In genomic region chr1:165445388-165445787, GRCh38 we compare ENCODE assay signal across 14 cellular contexts. TPM values are rescaled to one million over a fixed set of nuclear protein-coding genes. Genes with fewer than 3 reads are reported as not detected.
DNase-seq lines count a peak whose midpoint lies in the region; ATAC-seq and TF ChIP-seq lines count a peak whose summit lies in the region.
"Had no signal": no experiment of that assay in that cellular context is flagged by ENCODE, and none has a peak within 500 bp of the region (broad histone marks: within the 10 kb centered on the region; RNA-seq: fewer than 3 reads in every experiment).

No MANE protein-coding gene starts in this region.

- no peaks in the 10 kb centered on the region for H3K9me3 Mint-ChIP-seq in chondrocyte (ENCODE audit: low read depth)
- H3K9me3 Mint-ChIP-seq: activated CD4-positive, alpha-beta memory T cell treated with anti-CD3 and anti-CD28 coated beads, Interleukin-2, amount 10 ng/mL, durations not matched to agents 7 days and 5 days; activated T-helper 17 cell treated with anti-CD3 and anti-CD28 coated beads, Interleukin-2, amount 50 U/mL, for 72 hours had no signal

- CTCF ChIA-PET in mammary epithelial cell (lab: Charles Lee; ENCODE audit: low non-redundant PET), result interaction anchor here (0.7 kb wide), 1 partner anchor 292 kb away, joined by 6 read pairs; no protein-coding TSS in a partner anchor

- H3K4me3 ChIP-seq in mammary epithelial cell (replicated peaks in 1 of 3; ENCODE audit: insufficient read depth in 1 of 3, low read depth in 2 of 3, low read length in 3 of 3) (no peak overlapping the region), iPS-20b (ENCODE audit: low read length) (peak overlapping the region; percentile 57), subcutaneous abdominal adipose tissue (ENCODE audit: low read depth in 1 of 5, low read length in 5 of 5) (peak overlapping the region in 4 of 5 donors; percentile 10 to 50 (median 38))

- DNase-seq in NCI-H748 (lab: John Stamatoyannopoulos, UW; ENCODE audit: unreplicated experiment), result peak; percentile 19
- no peak for DNase-seq in NCI-H748 treated with DMSO at 0.1 percent for 48 hours (lab: John Stamatoyannopoulos, UW)
- no peak for DNase-seq in mammary epithelial cell
- no peak for DNase-seq in chondrocyte (ENCODE audit: low spot score)
- DNase-seq in NCI-H2227 treated with DMSO at 0.1 percent for 48 hours (lab: John Stamatoyannopoulos, UW), result no peak
- DNase-seq: immature natural killer cell, NCI-H1048 had no signal

- H3K79me2 ChIP-seq in mammary epithelial cell (ENCODE audit: insufficient read depth, low read length), result no peaks in the 10 kb centered on the region

- H3K27ac ChIP-seq in mammary epithelial cell (ENCODE audit: insufficient read depth, low read depth, low read length) (no peak overlapping the region), iPS-20b (ENCODE audit: low read length) (no peak overlapping the region), subcutaneous abdominal adipose tissue (ENCODE audit: low read depth, low read length) (no peak overlapping the region)

- H3K36me3 ChIP-seq in mammary epithelial cell (ENCODE audit: insufficient read depth, low read length), result no peaks in the 10 kb centered on the region
- no peaks in the 10 kb centered on the region for H3K36me3 ChIP-seq in iPS-20b (ENCODE audit: insufficient read depth, low read depth, low read length)
- H3K36me3 ChIP-seq in subcutaneous abdominal adipose tissue (ENCODE audit: control insufficient read depth in 5 of 5, insufficient read depth in 5 of 5, low read length in 5 of 5), result no peaks in the 10 kb centered on the region

- H3K27ac Mint-ChIP-seq in chondrocyte (ENCODE audit: unreplicated experiment), result no peak overlapping the region
- H3K27ac Mint-ChIP-seq: activated CD4-positive, alpha-beta memory T cell treated with anti-CD3 and anti-CD28 coated beads, Interleukin-2, amount 10 ng/mL, durations not matched to agents 7 days and 5 days; activated T-helper 17 cell treated with anti-CD3 and anti-CD28 coated beads, Interleukin-2, amount 50 U/mL, for 72 hours; CD4-positive, CD25-positive, alpha-beta regulatory T cell; immature natural killer cell had no signal

- no TSS peak for BruUV-seq in mammary epithelial cell (replicated peaks; lab: Mats Ljungman, UMichigan)

- H3K4me1 ChIP-seq in mammary epithelial cell (ENCODE audit: insufficient read depth, low read length), result no peaks in the 10 kb centered on the region
- H3K4me1 ChIP-seq in iPS-20b (ENCODE audit: insufficient read depth, low read length), result peaks cover 12% of the 10 kb centered on the region
- H3K4me1 ChIP-seq in subcutaneous abdominal adipose tissue (ENCODE audit: control insufficient read depth in 5 of 5, insufficient read depth in 5 of 5, low read length in 5 of 5), result peaks cover 0 to 24% (median 20%) of the 10 kb centered on the region in 5 donors

- no peak for TF ChIP-seq CTCF in mammary epithelial cell (conservative IDR thresholded peaks at IDR 0.05 in 1 of 2, IDR thresholded peaks at IDR 0.05 in 1 of 2; ENCODE audit: extremely low read depth in 1 of 2, insufficient read depth in 1 of 2, low read depth in 1 of 2, low read length in 2 of 2)
- TF ChIP-seq CTCF in chondrocyte (IDR thresholded peaks at IDR 0.05), result no peak

- H3K27me3 Mint-ChIP-seq in chondrocyte (ENCODE audit: low read depth), result peaks cover 38% of the 10 kb centered on the region

- H3K9me3 ChIP-seq in mammary epithelial cell (replicated peaks; ENCODE audit: insufficient read depth, low read length) (no peaks in the 10 kb centered on the region), iPS-20b (ENCODE audit: insufficient read depth, low read depth, low read length) (no peaks in the 10 kb centered on the region), subcutaneous abdominal adipose tissue (ENCODE audit: control insufficient read depth in 5 of 5, low read length in 5 of 5) (no peaks in the 10 kb centered on the region)

- H3K36me3 Mint-ChIP-seq in chondrocyte (ENCODE audit: low read depth), result no peaks in the 10 kb centered on the region
- H3K36me3 Mint-ChIP-seq: CD4-positive, CD25-positive, alpha-beta regulatory T cell; immature natural killer cell had no signal

- 71% methylated on average over 4 of the region's 4 CpGs for WGBS in mammary epithelial cell (ENCODE audit: low coverage, missing lambda C conversion rate)

- H4K20me1 ChIP-seq in mammary epithelial cell (ENCODE audit: insufficient read depth, low read length), result no peaks in the 10 kb centered on the region

- dilution Hi-C loops in mammary epithelial cell (cut with HindIII; ENCODE audit: low sequenced_read_pairs), result no loop called here

- H3K4me1 Mint-ChIP-seq in chondrocyte (ENCODE audit: low read depth), result no peaks in the 10 kb centered on the region
- H3K4me1 Mint-ChIP-seq: activated T-helper 17 cell treated with anti-CD3 and anti-CD28 coated beads, Interleukin-2, amount 50 U/mL, for 72 hours had no signal

- intact Hi-C loops in mammary epithelial cell (cut with micrococcal nuclease), result no loop called here

- no peak overlapping the region for H3K4me2 ChIP-seq in mammary epithelial cell (ENCODE audit: insufficient read depth, low read depth, low read length)

- H2AFZ ChIP-seq in mammary epithelial cell (ENCODE audit: low read depth, low read length), result peak overlapping the region; percentile 5

- in situ Hi-C loops in mammary epithelial cell (cut with MboI; ENCODE audit: low sequenced_read_pairs in 2 of 2), result no loop called here

- H3K4me3 Mint-ChIP-seq in chondrocyte (ENCODE audit: unreplicated experiment), result no peak overlapping the region
- H3K4me3 Mint-ChIP-seq: activated CD4-positive, alpha-beta memory T cell treated with anti-CD3 and anti-CD28 coated beads, Interleukin-2, amount 10 ng/mL, durations not matched to agents 7 days and 5 days; activated T-helper 17 cell treated with anti-CD3 and anti-CD28 coated beads, Interleukin-2, amount 50 U/mL, for 72 hours; CD4-positive, CD25-positive, alpha-beta regulatory T cell had no signal

- H3K27me3 ChIP-seq in mammary epithelial cell (ENCODE audit: insufficient read depth, low read length), result peaks cover 48% of the 10 kb centered on the region
- peaks cover 86% of the 10 kb centered on the region for H3K27me3 ChIP-seq in iPS-20b (ENCODE audit: insufficient read depth, low read length)
- H3K27me3 ChIP-seq in subcutaneous abdominal adipose tissue (ENCODE audit: control insufficient read depth in 5 of 5, insufficient read depth in 4 of 5, low read length in 5 of 5), result peaks cover 0 to 8% (median 6%) of the 10 kb centered on the region in 5 donors

- no peak for ATAC-seq in HG03520 (IDR thresholded peaks at IDR 0.05; ENCODE audit: unreplicated experiment)

- H3K9ac ChIP-seq in mammary epithelial cell (ENCODE audit: insufficient read depth, low read length) (no peak overlapping the region), iPS-20b (ENCODE audit: low read depth, low read length) (no peak overlapping the region), subcutaneous abdominal adipose tissue (ENCODE audit: low read length in 5 of 5) (peak overlapping the region in 2 of 5 donors; percentile 12 to 38)

RNA-seq across cellular contexts. Expression of gene RXRG, which starts 0.5 kb away (rescaled TPM):
- total RNA-seq in mammary epithelial cell (not detected), chondrocyte (not detected in 3 replicates)
- polyA plus RNA-seq in mammary epithelial cell, result not detected
- not detected for polyA minus RNA-seq in mammary epithelial cell
- total RNA-seq: A172; activated CD4-positive, alpha-beta memory T cell treated with anti-CD3 and anti-CD28 coated beads, Interleukin-2, amount 10 ng/mL, durations not matched to agents 7 days and 5 days; activated T-helper 17 cell treated with anti-CD3 and anti-CD28 coated beads, Interleukin-2, amount 50 U/mL, for 72 hours; CD4-positive, CD25-positive, alpha-beta regulatory T cell had no signal
- polyA plus RNA-seq: immature natural killer cell had no signal

Comparison
In these comparisons a context has a peak if more than half of its experiments do, and no peak if none do; other contexts are left out.
1. H3K4me3 ChIP-seq: peak in iPS-20b (single experiment) and subcutaneous abdominal adipose tissue (4 of 5); none in mammary epithelial cell (0 of 3).